Comparison of ENCODE assay signal across 2 cellular contexts in the genomic region with DNA sequence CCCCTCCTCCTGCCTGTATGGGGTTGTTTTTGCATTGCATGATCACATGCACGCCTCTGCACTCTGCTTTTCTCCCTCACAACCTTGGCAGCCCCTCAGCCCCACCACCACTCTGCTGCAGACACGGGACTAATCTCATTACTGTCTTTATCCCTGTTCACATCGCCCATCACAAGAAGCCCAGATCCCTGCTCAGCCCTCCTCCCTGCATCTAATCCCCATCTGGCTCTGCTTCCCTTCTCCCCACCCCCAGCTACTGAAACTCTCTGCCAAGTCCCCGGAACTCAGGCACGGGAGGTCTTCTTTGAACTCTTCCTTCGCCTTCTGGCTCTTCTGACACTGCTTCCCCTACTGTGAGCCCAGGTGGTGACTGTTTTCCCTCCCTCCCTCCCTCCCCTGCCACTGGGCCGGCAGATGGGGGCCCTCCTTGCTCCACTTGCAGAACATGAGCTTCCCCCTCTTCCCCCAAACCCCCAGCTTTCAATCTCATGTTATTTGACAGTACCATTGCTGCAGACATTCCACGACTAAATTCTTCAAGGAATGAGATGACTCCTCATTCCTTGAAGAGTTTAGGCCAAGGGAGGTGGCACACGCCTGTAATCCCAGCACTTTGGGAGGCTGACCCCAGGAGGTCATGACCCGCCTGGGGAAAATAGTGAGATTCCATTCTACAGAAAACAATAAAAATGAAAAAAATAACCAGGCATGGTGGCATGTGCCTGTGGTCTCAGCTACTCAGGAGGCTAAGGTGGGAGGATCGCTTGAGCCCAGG.
TF ChIP-seq lines count a peak whose summit lies in the region.

No MANE protein-coding gene starts in this region.

TF ChIP-seq in IMR-90, 13 proteins besides CTCF, POLR2A, EP300 and RAD21:
- TF ChIP-seq CEBPB (IDR thresholded peaks at IDR 0.05; ENCODE audit: low read depth, low read length) (no peak), BHLHE40 (IDR thresholded peaks at IDR 0.05; ENCODE audit: low read depth, low read length) (no peak)

TF ChIP-seq in SK-N-SH, 30 proteins besides CTCF, POLR2A, EP300 and RAD21:
- peak; percentile 82; the same call in 1 of the 2 replicates for TF ChIP-seq MXI1 (IDR thresholded peaks at IDR 0.05; ENCODE audit: low read depth, low read length)
- peak; percentile 92 for TF ChIP-seq FOXJ3 (CRISPR knock-in tag; IDR thresholded peaks at IDR 0.05)
- TF ChIP-seq JUND (IDR thresholded peaks at IDR 0.05), result no peak
- peak; percentile 31; the same call in 1 of the 2 replicates for TF ChIP-seq TCF12 (IDR thresholded peaks at IDR 0.05)
- TF ChIP-seq TAF1 (IDR thresholded peaks at IDR 0.05; ENCODE audit: borderline replicate concordance, low read depth, low read length), result no peak
- no peak for TF ChIP-seq GABPA (IDR thresholded peaks at IDR 0.05; ENCODE audit: low read depth)
- TF ChIP-seq CHD2 (IDR thresholded peaks at IDR 0.05; ENCODE audit: low read length, partially characterized antibody), result peak; percentile 93
- TF ChIP-seq RCOR1 (IDR thresholded peaks at IDR 0.05; ENCODE audit: low read length), result peak; percentile 95
- TF ChIP-seq GATA2 (CRISPR knock-in tag; IDR thresholded peaks at IDR 0.05), result peak; percentile 98
- TF ChIP-seq, protein P1, sequence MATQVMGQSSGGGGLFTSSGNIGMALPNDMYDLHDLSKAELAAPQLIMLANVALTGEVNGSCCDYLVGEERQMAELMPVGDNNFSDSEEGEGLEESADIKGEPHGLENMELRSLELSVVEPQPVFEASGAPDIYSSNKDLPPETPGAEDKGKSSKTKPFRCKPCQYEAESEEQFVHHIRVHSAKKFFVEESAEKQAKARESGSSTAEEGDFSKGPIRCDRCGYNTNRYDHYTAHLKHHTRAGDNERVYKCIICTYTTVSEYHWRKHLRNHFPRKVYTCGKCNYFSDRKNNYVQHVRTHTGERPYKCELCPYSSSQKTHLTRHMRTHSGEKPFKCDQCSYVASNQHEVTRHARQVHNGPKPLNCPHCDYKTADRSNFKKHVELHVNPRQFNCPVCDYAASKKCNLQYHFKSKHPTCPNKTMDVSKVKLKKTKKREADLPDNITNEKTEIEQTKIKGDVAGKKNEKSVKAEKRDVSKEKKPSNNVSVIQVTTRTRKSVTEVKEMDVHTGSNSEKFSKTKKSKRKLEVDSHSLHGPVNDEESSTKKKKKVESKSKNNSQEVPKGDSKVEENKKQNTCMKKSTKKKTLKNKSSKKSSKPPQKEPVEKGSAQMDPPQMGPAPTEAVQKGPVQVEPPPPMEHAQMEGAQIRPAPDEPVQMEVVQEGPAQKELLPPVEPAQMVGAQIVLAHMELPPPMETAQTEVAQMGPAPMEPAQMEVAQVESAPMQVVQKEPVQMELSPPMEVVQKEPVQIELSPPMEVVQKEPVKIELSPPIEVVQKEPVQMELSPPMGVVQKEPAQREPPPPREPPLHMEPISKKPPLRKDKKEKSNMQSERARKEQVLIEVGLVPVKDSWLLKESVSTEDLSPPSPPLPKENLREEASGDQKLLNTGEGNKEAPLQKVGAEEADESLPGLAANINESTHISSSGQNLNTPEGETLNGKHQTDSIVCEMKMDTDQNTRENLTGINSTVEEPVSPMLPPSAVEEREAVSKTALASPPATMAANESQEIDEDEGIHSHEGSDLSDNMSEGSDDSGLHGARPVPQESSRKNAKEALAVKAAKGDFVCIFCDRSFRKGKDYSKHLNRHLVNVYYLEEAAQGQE (IDR thresholded peaks at IDR 0.05; ENCODE audit: low read depth, low read length), result no peak
- 0 out of 2 replicates have a peak, but pooled peaks have one; percentile 17 for TF ChIP-seq POLR2AphosphoS5 (IDR thresholded peaks at IDR 0.05; ENCODE audit: low read depth, low read length)
- no peak; the same call in 1 of the 2 replicates for TF ChIP-seq SMC3 (IDR thresholded peaks at IDR 0.05; ENCODE audit: low read depth, low read length)
